13 cellular contexts compared by ENCODE assay signal in the genomic region with DNA sequence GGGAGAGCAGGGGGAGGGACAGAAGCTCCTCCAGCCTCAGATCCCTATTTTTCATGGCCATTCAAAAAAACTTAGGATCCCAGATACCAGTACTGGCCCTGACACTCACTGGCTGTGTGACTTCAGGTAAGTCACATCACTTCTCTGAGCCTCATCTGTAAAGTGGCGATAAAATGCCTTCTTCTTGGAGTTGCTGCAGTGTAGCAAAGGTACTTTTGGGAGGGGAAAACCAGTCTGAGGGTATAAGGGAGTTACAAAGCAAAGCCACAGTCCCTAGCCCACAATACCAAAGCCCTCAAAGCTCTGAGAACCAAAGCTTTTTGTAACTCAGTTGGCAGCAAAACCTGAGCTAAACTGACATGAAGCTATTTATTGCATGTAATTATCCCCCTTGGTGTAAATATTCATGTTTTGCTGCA. TPM values are rescaled to one million over a fixed set of nuclear protein-coding genes. Genes with fewer than 3 reads are reported as not detected.
"Had no signal": no experiment of that assay in that cellular context is flagged by ENCODE, and none has a peak within 500 bp of the region (broad histone marks: within the 10 kb centered on the region; RNA-seq: fewer than 3 reads in every experiment).

No MANE protein-coding gene starts in this region.

- H3K27ac ChIP-seq: colonic mucosa, esophagus muscularis mucosa, sigmoid colon, transverse colon had no signal

- H3K27me3 ChIP-seq: cardiac muscle cell, colonic mucosa, sigmoid colon, transverse colon had no signal

- H3K4me3 ChIP-seq: cardiac muscle cell, colonic mucosa, esophagus muscularis mucosa, sigmoid colon, transverse colon had no signal

- H3K9me3 ChIP-seq: colonic mucosa, esophagus muscularis mucosa, sigmoid colon, transverse colon had no signal

- H3K36me3 ChIP-seq: cardiac muscle cell, colonic mucosa, esophagus muscularis mucosa, sigmoid colon, transverse colon had no signal

- H3K4me1 ChIP-seq: colonic mucosa had no signal

- DNase-seq: activated CD4-positive, alpha-beta memory T cell treated with anti-CD3 and anti-CD28 coated beads for 36 hours; activated naive CD4-positive, alpha-beta T cell treated with anti-CD3 and anti-CD28 coated beads, Interleukin-2, amount 50 U/mL, for 16 hours; activated T-cell treated with anti-CD3 and anti-CD28 coated beads, Interleukin-2, amount 50 U/mL, for 24 hours; colonic mucosa; immature natural killer cell; nephron progenitor cell; stimulated activated CD4-positive, alpha-beta T cell treated with anti-CD3 and anti-CD28 coated beads, Interleukin-1b, Interleukin-23, amount 100 ng/mL, for 48 hours; T-helper 1 cell; transverse colon had no signal

RNA-seq across cellular contexts. Expression of a gene that starts 43.4 kb away (rescaled TPM):
- total RNA-seq: activated CD4-positive, alpha-beta memory T cell treated with anti-CD3 and anti-CD28 coated beads for 36 hours; mesenteric fat pad had no signal
